8 cellular contexts compared by ENCODE assay signal in the genomic region with DNA sequence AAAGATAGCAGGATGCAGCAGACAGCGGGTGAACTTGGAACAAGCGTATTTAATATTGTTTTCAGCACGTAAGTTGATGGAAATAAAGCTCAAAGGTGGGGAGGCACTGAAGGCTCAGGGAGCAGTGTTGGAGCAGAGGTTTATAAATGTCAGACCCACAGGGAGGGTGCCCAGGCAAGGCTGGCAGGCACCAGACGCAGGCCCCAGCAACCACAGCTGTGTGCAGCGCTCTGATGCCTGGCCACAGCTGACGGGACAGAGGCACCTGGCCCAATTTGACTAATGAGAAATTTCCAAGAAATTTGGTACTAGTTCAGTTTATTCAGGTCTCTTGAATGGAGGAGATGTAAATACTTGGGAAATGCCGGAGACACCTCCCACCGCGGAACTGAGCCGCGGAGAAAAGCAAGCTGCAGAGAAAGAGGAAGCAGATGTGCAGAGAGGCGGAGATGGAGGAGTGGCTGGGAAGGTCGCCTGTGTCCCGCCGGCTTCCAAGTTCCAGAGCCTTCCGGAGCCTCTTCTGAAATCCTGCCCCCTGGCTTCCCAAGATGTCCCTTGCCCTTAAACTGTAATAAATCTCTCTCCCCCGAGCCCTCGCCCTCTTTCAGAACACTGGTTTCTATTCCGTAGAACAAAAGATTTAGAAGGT. TPM values are rescaled to one million over a fixed set of nuclear protein-coding genes. Genes with fewer than 3 reads are reported as not detected.
DNase-seq lines count a peak whose midpoint lies in the region; ATAC-seq and TF ChIP-seq lines count a peak whose summit lies in the region.

No MANE protein-coding gene starts in this region.

- BruUV-seq in PC-9 (replicated peaks; lab: Mats Ljungman, UMichigan), result no TSS peak

- peaks cover 29% of the 10 kb centered on the region for H3K4me1 Mint-ChIP-seq in nephron progenitor cell

- H3K79me2 ChIP-seq in PC-9 (ENCODE audit: low read depth), result no peaks in the 10 kb centered on the region

- ATAC-seq in HG02870 (IDR thresholded peaks at IDR 0.05; ENCODE audit: unreplicated experiment) (no peak), SK-N-SH treated with all-trans-retinoic acid at 6 μM for 48 hours (no peak), HG02981 (IDR thresholded peaks at IDR 0.05; ENCODE audit: unreplicated experiment) (no peak)

- peaks cover 87% of the 10 kb centered on the region for H3K27me3 ChIP-seq in PC-9 (ENCODE audit: insufficient read depth, low read depth)

- H4K20me1 ChIP-seq in PC-9 (ENCODE audit: insufficient read depth), result no peaks in the 10 kb centered on the region

- no peak overlapping the region for H2AFZ ChIP-seq in PC-9

- no peaks in the 10 kb centered on the region for H3K36me3 ChIP-seq in PC-9 (ENCODE audit: low read depth)

- peak overlapping the region; percentile 80 for H3K4me3 Mint-ChIP-seq in nephron progenitor cell

- H3F3A ChIP-seq in PC-9 (ENCODE audit: insufficient read depth, low read depth), result no peaks in the 10 kb centered on the region

- peak; percentile 30 for TF ChIP-seq CTCF in nephron progenitor cell (IDR thresholded peaks at IDR 0.05)
- no peak for TF ChIP-seq CTCF in PC-9 (conservative IDR thresholded peaks at IDR 0.05)

- no peak overlapping the region for H3K4me2 ChIP-seq in PC-9

- no peaks in the 10 kb centered on the region for H3K9me3 Mint-ChIP-seq in nephron progenitor cell

- no peak overlapping the region for H3K27ac ChIP-seq in PC-9

- DNase-seq in CMK (ENCODE audit: low read depth), result peak; percentile 56
- DNase-seq in NCI-H1092 (lab: John Stamatoyannopoulos, UW), result peak; percentile 15
- DNase-seq in fibroblast of peridontal ligament (ENCODE audit: extremely low read depth), result peak; percentile 15
- peak; percentile 54 for DNase-seq in nephron progenitor cell
- DNase-seq in PC-9, result no peak

- H3K27me3 Mint-ChIP-seq in nephron progenitor cell (ENCODE audit: low read depth, poor library complexity), result peaks cover 37% of the 10 kb centered on the region

- intact Hi-C loops in PC-9 (cut with micrococcal nuclease; ENCODE audit: unreplicated experiment), result no loop called here

- no peaks in the 10 kb centered on the region for H3K9me2 ChIP-seq in PC-9 (ENCODE audit: insufficient read depth)

- no peaks in the 10 kb centered on the region; the same call in 1 of the 2 replicates for H3K9me3 ChIP-seq in PC-9 (ENCODE audit: insufficient read depth, low read depth)

- H3K36me3 Mint-ChIP-seq in nephron progenitor cell (ENCODE audit: low read depth), result no peaks in the 10 kb centered on the region

- no peaks in the 10 kb centered on the region for H3K4me1 ChIP-seq in PC-9 (replicated peaks; ENCODE audit: insufficient read depth)

- no peak overlapping the region for H3K4me3 ChIP-seq in PC-9

- CTCF ChIA-PET in PC-9 (lab: Charles Lee), result no interaction called here

- no peak overlapping the region for H3K27ac Mint-ChIP-seq in nephron progenitor cell

- POLR2A ChIA-PET in PC-9 (lab: Charles Lee; ENCODE audit: unreplicated experiment), result no interaction called here

TF ChIP-seq in SK-N-SH treated with all-trans-retinoic acid at 6 μM for 48 hours, 23 proteins besides CTCF, POLR2A, EP300 and RAD21 (continues in another document):
- TF ChIP-seq RARB (CRISPR knock-in tag; IDR thresholded peaks at IDR 0.05), result no peak
- TF ChIP-seq ARNTL (CRISPR knock-in tag; IDR thresholded peaks at IDR 0.05; ENCODE audit: borderline replicate concordance, low read depth), result no peak
- no peak for TF ChIP-seq PPARA (CRISPR knock-in tag; IDR thresholded peaks at IDR 0.05; ENCODE audit: borderline replicate concordance)
- TF ChIP-seq ZFP3 (CRISPR knock-in tag; IDR thresholded peaks at IDR 0.05), result no peak
- TF ChIP-seq TOX (CRISPR knock-in tag; IDR thresholded peaks at IDR 0.05; ENCODE audit: borderline replicate concordance), result no peak
- no peak for TF ChIP-seq POU6F1 (CRISPR knock-in tag; IDR thresholded peaks at IDR 0.05; ENCODE audit: borderline replicate concordance, low read depth)
- no peak for TF ChIP-seq ZC3H10 (CRISPR knock-in tag; IDR thresholded peaks at IDR 0.05)
- TF ChIP-seq CSRNP3 (CRISPR knock-in tag; IDR thresholded peaks at IDR 0.05), result no peak
- TF ChIP-seq ZFP30 (CRISPR knock-in tag; IDR thresholded peaks at IDR 0.05), result no peak
- TF ChIP-seq, protein P1, sequence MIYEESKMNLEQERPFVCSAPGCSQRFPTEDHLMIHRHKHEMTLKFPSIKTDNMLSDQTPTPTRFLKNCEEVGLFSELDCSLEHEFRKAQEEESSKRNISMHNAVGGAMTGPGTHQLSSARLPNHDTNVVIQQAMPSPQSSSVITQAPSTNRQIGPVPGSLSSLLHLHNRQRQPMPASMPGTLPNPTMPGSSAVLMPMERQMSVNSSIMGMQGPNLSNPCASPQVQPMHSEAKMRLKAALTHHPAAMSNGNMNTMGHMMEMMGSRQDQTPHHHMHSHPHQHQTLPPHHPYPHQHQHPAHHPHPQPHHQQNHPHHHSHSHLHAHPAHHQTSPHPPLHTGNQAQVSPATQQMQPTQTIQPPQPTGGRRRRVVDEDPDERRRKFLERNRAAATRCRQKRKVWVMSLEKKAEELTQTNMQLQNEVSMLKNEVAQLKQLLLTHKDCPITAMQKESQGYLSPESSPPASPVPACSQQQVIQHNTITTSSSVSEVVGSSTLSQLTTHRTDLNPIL (CRISPR knock-in tag; IDR thresholded peaks at IDR 0.05; ENCODE audit: low read depth), result no peak
- no peak for TF ChIP-seq TCF4 (CRISPR knock-in tag; IDR thresholded peaks at IDR 0.05; ENCODE audit: borderline replicate concordance)
- no peak for TF ChIP-seq CSDC2 (CRISPR knock-in tag; IDR thresholded peaks at IDR 0.05)
- no peak for TF ChIP-seq SNAI2 (CRISPR knock-in tag; IDR thresholded peaks at IDR 0.05)
- TF ChIP-seq ZNF8 (CRISPR knock-in tag; IDR thresholded peaks at IDR 0.05), result no peak
- no peak for TF ChIP-seq ZNF70 (CRISPR knock-in tag; IDR thresholded peaks at IDR 0.05)
- TF ChIP-seq, protein P2, sequence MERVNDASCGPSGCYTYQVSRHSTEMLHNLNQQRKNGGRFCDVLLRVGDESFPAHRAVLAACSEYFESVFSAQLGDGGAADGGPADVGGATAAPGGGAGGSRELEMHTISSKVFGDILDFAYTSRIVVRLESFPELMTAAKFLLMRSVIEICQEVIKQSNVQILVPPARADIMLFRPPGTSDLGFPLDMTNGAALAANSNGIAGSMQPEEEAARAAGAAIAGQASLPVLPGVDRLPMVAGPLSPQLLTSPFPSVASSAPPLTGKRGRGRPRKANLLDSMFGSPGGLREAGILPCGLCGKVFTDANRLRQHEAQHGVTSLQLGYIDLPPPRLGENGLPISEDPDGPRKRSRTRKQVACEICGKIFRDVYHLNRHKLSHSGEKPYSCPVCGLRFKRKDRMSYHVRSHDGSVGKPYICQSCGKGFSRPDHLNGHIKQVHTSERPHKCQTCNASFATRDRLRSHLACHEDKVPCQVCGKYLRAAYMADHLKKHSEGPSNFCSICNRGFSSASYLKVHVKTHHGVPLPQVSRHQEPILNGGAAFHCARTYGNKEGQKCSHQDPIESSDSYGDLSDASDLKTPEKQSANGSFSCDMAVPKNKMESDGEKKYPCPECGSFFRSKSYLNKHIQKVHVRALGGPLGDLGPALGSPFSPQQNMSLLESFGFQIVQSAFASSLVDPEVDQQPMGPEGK (CRISPR knock-in tag; IDR thresholded peaks at IDR 0.05; ENCODE audit: borderline replicate concordance), result no peak
- TF ChIP-seq BACH2 (CRISPR knock-in tag; IDR thresholded peaks at IDR 0.05; ENCODE audit: borderline replicate concordance), result no peak

RNA-seq across cellular contexts. Expression of gene PLXNA4, which starts 38.3 kb away (rescaled TPM):
- total RNA-seq in PC-9 (2021), result 0.73 and 1.0 TPM in 2 replicates

Comparison
In these comparisons a context has a peak if more than half of its experiments do, and no peak if none do; other contexts are left out.
1. DNase-seq: peak in CMK (single experiment), NCI-H1092 (single experiment), fibroblast of peridontal ligament (single experiment) and nephron progenitor cell (single experiment); none in PC-9 (0 of 2).